Comparison of ENCODE assay signal across 8 cellular contexts in genomic region chr18:2570772-2571199, GRCh38. TPM values are rescaled to one million over a fixed set of nuclear protein-coding genes. Genes with fewer than 3 reads are reported as not detected.
DNase-seq lines count a peak whose midpoint lies in the region; ATAC-seq and TF ChIP-seq lines count a peak whose summit lies in the region.

No MANE protein-coding gene starts in this region.

- H3K27me3 Mint-ChIP-seq in activated CD8-positive, alpha-beta T cell treated with anti-CD3 and anti-CD28 coated beads for 36 hours = no peaks in the 10 kb centered on the region
- H3K27me3 Mint-ChIP-seq in stimulated activated naive B cell treated with anti-CD40 and anti-IgM and Interleukin-4, amounts not matched to agents 10 μg/mL and 1 μg/mL and 100 μg/mL, for 72 hours = no peaks in the 10 kb centered on the region

- DNase-seq in AG09309 (ENCODE audit: low read depth) = no peak
- DNase-seq in NCI-H524 (lab: John Stamatoyannopoulos, UW) = peak; percentile 55 to 71
- peak; percentile 76 for DNase-seq in activated CD8-positive, alpha-beta T cell treated with anti-CD3 and anti-CD28 coated beads for 36 hours
- peak; percentile 50 for DNase-seq in epidermal melanocyte (ENCODE audit: insufficient read length, low spot score)
- peak; percentile 30 for DNase-seq in middle frontal gyrus (ENCODE audit: extremely low spot score, low spot score)
- DNase-seq in stimulated activated naive B cell treated with anti-CD40 and anti-IgM and Interleukin-4, amounts not matched to agents 10 μg/mL and 1 μg/mL and 100 μg/mL, for 72 hours = peak; percentile 47

- peak overlapping the region; percentile 99 for H3K4me3 Mint-ChIP-seq in activated CD8-positive, alpha-beta T cell treated with anti-CD3 and anti-CD28 coated beads for 36 hours
- peak overlapping the region; percentile 99 for H3K4me3 Mint-ChIP-seq in stimulated activated naive B cell treated with anti-CD40 and anti-IgM and Interleukin-4, amounts not matched to agents 10 μg/mL and 1 μg/mL and 100 μg/mL, for 72 hours

- H3K4me1 Mint-ChIP-seq in activated CD8-positive, alpha-beta T cell treated with anti-CD3 and anti-CD28 coated beads for 36 hours (ENCODE audit: low read depth) = peaks cover 41% of the 10 kb centered on the region
- peaks cover 18 to 39% of the 10 kb centered on the region in 2 donors for H3K4me1 Mint-ChIP-seq in stimulated activated naive B cell treated with anti-CD40 and anti-IgM and Interleukin-4, amounts not matched to agents 10 μg/mL and 1 μg/mL and 100 μg/mL, for 72 hours

- ATAC-seq in GM18511 (IDR thresholded peaks at IDR 0.05; ENCODE audit: unreplicated experiment) = peak; percentile 58
- peak; percentile 42 for ATAC-seq in HG03025 (IDR thresholded peaks at IDR 0.05; ENCODE audit: low FRiP score, unreplicated experiment)
- peak; percentile 54 for ATAC-seq in activated CD8-positive, alpha-beta T cell treated with anti-CD3 and anti-CD28 coated beads for 36 hours
- ATAC-seq in stimulated activated naive B cell treated with anti-CD40 and anti-IgM and Interleukin-4, amounts not matched to agents 10 μg/mL and 1 μg/mL and 100 μg/mL, for 72 hours (replicated peaks) = peak; percentile 73 to 74

- POLR2A ChIA-PET in activated CD8-positive, alpha-beta T cell treated with anti-CD3 and anti-CD28 coated beads for 36 hours (lab: Charles Lee) = interaction anchor here (0.8 to 4.7 kb wide), 9 partner anchors 12 to 104 kb away, joined by 3 to 23 read pairs (median 4); partner anchors contain the start of gene SMCHD1

- peak overlapping the region; percentile 78 for H3K4me3 ChIP-seq in AG09309 (ENCODE audit: control insufficient read depth, low read depth, low read length)

- peak; percentile 11 for TF ChIP-seq CTCF in AG09309 (IDR thresholded peaks at IDR 0.05; ENCODE audit: control insufficient read depth, insufficient read depth, low read depth, low read length, missing control alignments)
- TF ChIP-seq CTCF in activated CD8-positive, alpha-beta T cell treated with anti-CD3 and anti-CD28 coated beads for 36 hours (IDR thresholded peaks at IDR 0.05) = no peak

- H3K27ac Mint-ChIP-seq in activated CD8-positive, alpha-beta T cell treated with anti-CD3 and anti-CD28 coated beads for 36 hours = peak overlapping the region; percentile 99
- H3K27ac Mint-ChIP-seq in stimulated activated naive B cell treated with anti-CD40 and anti-IgM and Interleukin-4, amounts not matched to agents 10 μg/mL and 1 μg/mL and 100 μg/mL, for 72 hours = peak overlapping the region; percentile 99

- H3K36me3 Mint-ChIP-seq in activated CD8-positive, alpha-beta T cell treated with anti-CD3 and anti-CD28 coated beads for 36 hours (ENCODE audit: low read depth) = peaks cover 53% of the 10 kb centered on the region
- H3K36me3 Mint-ChIP-seq in stimulated activated naive B cell treated with anti-CD40 and anti-IgM and Interleukin-4, amounts not matched to agents 10 μg/mL and 1 μg/mL and 100 μg/mL, for 72 hours = peaks cover 5 to 7% of the 10 kb centered on the region in 2 donors

- no peaks in the 10 kb centered on the region for H3K9me3 Mint-ChIP-seq in activated CD8-positive, alpha-beta T cell treated with anti-CD3 and anti-CD28 coated beads for 36 hours
- no peaks in the 10 kb centered on the region for H3K9me3 Mint-ChIP-seq in stimulated activated naive B cell treated with anti-CD40 and anti-IgM and Interleukin-4, amounts not matched to agents 10 μg/mL and 1 μg/mL and 100 μg/mL, for 72 hours

- CTCF ChIA-PET in activated CD8-positive, alpha-beta T cell treated with anti-CD3 and anti-CD28 coated beads for 36 hours (lab: Charles Lee) = interaction anchor here (0.8 to 1.5 kb wide), 6 partner anchors 16 to 166 kb away, joined by 3 to 4 read pairs (median 3); no protein-coding TSS in a partner anchor

- intact Hi-C loops in activated CD8-positive, alpha-beta T cell treated with anti-CD3 and anti-CD28 coated beads for 36 hours (cut with micrococcal nuclease) = loop anchor here (5.0 kb wide), 3 partner anchors 72 to 692 kb away; partner anchors contain the start of genes MYL12B and SMCHD1

RNA-seq across cellular contexts. Expression of gene METTL4, which starts 0.5 kb away (rescaled TPM):
- total RNA-seq in activated CD8-positive, alpha-beta T cell treated with anti-CD3 and anti-CD28 coated beads for 36 hours = 10 to 100 TPM; 18.9 to 20.5 TPM

RNA-seq across cellular contexts. Expression of gene NDC80, which starts 0.6 kb away (rescaled TPM):
- total RNA-seq in activated CD8-positive, alpha-beta T cell treated with anti-CD3 and anti-CD28 coated beads for 36 hours = 10 to 100 TPM; 81.3 to 82.2 TPM
